9 cellular contexts compared by ENCODE assay signal in genomic region chr19:42251572-42251990, GRCh38. TPM values are rescaled to one million over a fixed set of nuclear protein-coding genes. Genes with fewer than 3 reads are reported as not detected.
A peak's percentile ranks its signal among the peaks of the same experiment; 100 is the strongest.
DNase-seq lines count a peak whose midpoint lies in the region; ATAC-seq and TF ChIP-seq lines count a peak whose summit lies in the region.
"Had no signal": no experiment of that assay in that cellular context is flagged by ENCODE, and none has a peak within 500 bp of the region (broad histone marks: within the 10 kb centered on the region; RNA-seq: fewer than 3 reads in every experiment).

No MANE protein-coding gene starts in this region.

- peaks cover 1 to 3% of the 10 kb centered on the region in 2 donors for H3K27me3 Mint-ChIP-seq in CD4-positive, alpha-beta memory T cell

- H3K4me3 Mint-ChIP-seq in CD4-positive, alpha-beta memory T cell, result peak overlapping the region; percentile 53 to 93 (median 73)

- POLR2A ChIA-PET in CD4-positive, alpha-beta memory T cell (lab: Charles Lee; ENCODE audit: partially characterized antibody), result interaction anchor here (0.6 to 2.2 kb wide), 8 partner anchors 9 to 119 kb away, joined by 3 to 20 read pairs (median 4); partner anchors contain the start of genes GSK3A and POU2F2

- peaks cover 0 to 20% of the 10 kb centered on the region in 2 donors for H3K36me3 Mint-ChIP-seq in CD4-positive, alpha-beta memory T cell

- no peak for ATAC-seq in GM19452 (IDR thresholded peaks at IDR 0.05; ENCODE audit: unreplicated experiment)

- peak overlapping the region; percentile 60 to 98 (median 93) for H3K27ac Mint-ChIP-seq in CD4-positive, alpha-beta memory T cell

- H3K27me3 ChIP-seq in CD4-positive, alpha-beta memory T cell (ENCODE audit: insufficient read depth, low read length), result no peaks in the 10 kb centered on the region
- no peaks in the 10 kb centered on the region for H3K27me3 ChIP-seq in SJSA1 (replicated peaks)
- no peaks in the 10 kb centered on the region for H3K27me3 ChIP-seq in fibroblast of lung (ENCODE audit: control insufficient read depth, insufficient read depth, low read length)
- no peaks in the 10 kb centered on the region for H3K27me3 ChIP-seq in prostate gland (replicated peaks; ENCODE audit: insufficient read depth)

- intact Hi-C loops in CD4-positive, alpha-beta memory T cell (cut with micrococcal nuclease), result no loop called here
- intact Hi-C loops in prostate gland (cut with DNase I), result no loop called here

- CTCF ChIA-PET in CD4-positive, alpha-beta memory T cell (lab: Charles Lee; ENCODE audit: partially characterized antibody), result interaction anchor here (0.6 to 3.5 kb wide), 8 partner anchors 8 to 143 kb away, joined by 3 to 19 read pairs (median 4); partner anchors contain the start of gene POU2F2

- TF ChIP-seq POLR2A in prostate gland (IDR thresholded peaks at IDR 0.05), result no peak

- WGBS in prostate gland, result 62% methylated on average over 3 of the region's 3 CpGs

- TF ChIP-seq CTCF in fibroblast of lung (conservative IDR thresholded peaks at IDR 0.05 in 1 of 2, IDR thresholded peaks at IDR 0.05 in 1 of 2; ENCODE audit: low read depth in 1 of 2, low read length in 2 of 2), result no peak
- TF ChIP-seq CTCF in prostate gland (IDR thresholded peaks at IDR 0.05), result no peak

- H2AFZ ChIP-seq in fibroblast of lung (ENCODE audit: low read length), result no peak overlapping the region

- H3K9me3 Mint-ChIP-seq in CD4-positive, alpha-beta memory T cell, result peaks cover 0 to 2% (median 0%) of the 10 kb centered on the region in 8 donors

- peaks cover 60% of the 10 kb centered on the region for H3K79me2 ChIP-seq in fibroblast of lung (ENCODE audit: control insufficient read depth, insufficient read depth, low read length)

- H3K4me3 ChIP-seq in CD4-positive, alpha-beta memory T cell (ENCODE audit: low read length in 2 of 2), result no peak overlapping the region
- no peak overlapping the region for H3K4me3 ChIP-seq in SJSA1
- peak overlapping the region; percentile 36 to 97 (median 60) for H3K4me3 ChIP-seq in fibroblast of lung (replicated peaks in 1 of 4; ENCODE audit: control extremely low read depth in 1 of 4, insufficient read depth in 1 of 4, low read depth in 3 of 4, low read length in 4 of 4)
- no peak overlapping the region for H3K4me3 ChIP-seq in prostate gland

- no peaks in the 10 kb centered on the region for H4K20me1 ChIP-seq in fibroblast of lung (ENCODE audit: control insufficient read depth, extremely low read depth, insufficient read depth, low read length)

- no peak overlapping the region for H3K9ac ChIP-seq in fibroblast of lung (ENCODE audit: insufficient read depth, low read length)

- H3K36me3 ChIP-seq in CD4-positive, alpha-beta memory T cell (ENCODE audit: insufficient read depth, low read length), result no peaks in the 10 kb centered on the region
- H3K36me3 ChIP-seq in SJSA1 (peaks cover 53% of the 10 kb centered on the region), fibroblast of lung (ENCODE audit: control insufficient read depth, insufficient read depth, low read length) (peaks cover 13% of the 10 kb centered on the region), prostate gland (no peaks in the 10 kb centered on the region)

- peak overlapping the region; percentile 68 for H3K4me2 ChIP-seq in fibroblast of lung (ENCODE audit: extremely low read depth, insufficient read depth, low read length)

- H3K9me3 ChIP-seq in CD4-positive, alpha-beta memory T cell (ENCODE audit: control insufficient read depth in 1 of 2, low read length in 2 of 2), result no peaks in the 10 kb centered on the region
- H3K9me3 ChIP-seq in SJSA1 (replicated peaks) (no peaks in the 10 kb centered on the region; the same call in 1 of the 2 replicates), fibroblast of lung (ENCODE audit: control insufficient read depth, insufficient read depth, low read depth, low read length) (no peaks in the 10 kb centered on the region), prostate gland (no peaks in the 10 kb centered on the region)

- H3K27ac ChIP-seq in CD4-positive, alpha-beta memory T cell (ENCODE audit: low read depth, low read length), result no peak overlapping the region
- H3K27ac ChIP-seq in SJSA1 (peak overlapping the region; percentile 73; the same call in 1 of the 2 replicates), fibroblast of lung (ENCODE audit: insufficient read depth, low read length) (peak overlapping the region; percentile 82), prostate gland (peak overlapping the region; percentile 98)
- H3K27ac ChIP-seq: VCaP had no signal

- peaks cover 37% of the 10 kb centered on the region for H3K4me1 ChIP-seq in CD4-positive, alpha-beta memory T cell (ENCODE audit: insufficient read depth, low read length)
- H3K4me1 ChIP-seq in SJSA1 (replicated peaks), result peaks cover 38% of the 10 kb centered on the region
- peaks cover 29% of the 10 kb centered on the region for H3K4me1 ChIP-seq in fibroblast of lung (ENCODE audit: control insufficient read depth, extremely low read depth, insufficient read depth, low read length)
- peaks cover 14% of the 10 kb centered on the region for H3K4me1 ChIP-seq in prostate gland (replicated peaks)

- no peak for DNase-seq in CD4-positive, alpha-beta memory T cell
- DNase-seq in SJSA1 (ENCODE audit: low read depth in 1 of 2, low spot score in 2 of 2) (no peak), fibroblast of lung (ENCODE audit: low read depth in 2 of 2) (no peak), prostate gland (ENCODE audit: low spot score) (no peak), iPS-NIHi11 (ENCODE audit: low spot score) (no peak)
- DNase-seq in effector CD8-positive, alpha-beta T cell (lab: John Stamatoyannopoulos, UW), result no peak
- no peak for DNase-seq in activated CD8-positive, alpha-beta memory T cell treated with anti-CD3 and anti-CD28 coated beads, Interleukin-2, amount 50 U/mL, for 48 hours

- H3K4me1 Mint-ChIP-seq in CD4-positive, alpha-beta memory T cell, result peaks cover 12 to 42% (median 29%) of the 10 kb centered on the region in 4 donors

RNA-seq across cellular contexts. Expression of gene ERF, which starts 3.3 kb away (rescaled TPM):
- 10 to 100 TPM; 38.5 to 39.9 TPM for total RNA-seq in CD4-positive, alpha-beta memory T cell
- polyA plus RNA-seq in CD4-positive, alpha-beta memory T cell, result 1 to 10 TPM; 2.7 to 3.7 TPM
- total RNA-seq in SJSA1 (2014; rRNA removed; shearing (Covaris generic)), result 11.0 and 32.6 TPM in 2 replicates
- total RNA-seq in fibroblast of lung, result 13.2 and 14.1 TPM in 2 replicates
- 35.3 and 36.3 TPM in 2 replicates for polyA plus RNA-seq in fibroblast of lung
- 37.5 and 44.0 TPM in 2 replicates for polyA plus RNA-seq in fibroblast of lung (2012)
- 36.3 and 46.2 TPM in 2 replicates for polyA minus RNA-seq in fibroblast of lung (ENCODE audit: low replicate concordance)
- total RNA-seq in prostate gland, result 100 to 1,000 TPM in 1 of 2 donors, 10 to 100 TPM in 1; 33.9 to 121 TPM

RNA-seq across cellular contexts. Expression of gene GSK3A, which starts 9.2 kb away (rescaled TPM):
- total RNA-seq in CD4-positive, alpha-beta memory T cell, result 10 to 100 TPM; 36.4 to 38.9 TPM
- 10 to 100 TPM; 10.0 to 23.6 TPM for polyA plus RNA-seq in CD4-positive, alpha-beta memory T cell
- total RNA-seq in SJSA1 (2014; rRNA removed; shearing (Covaris generic)), result 23.2 and 26.7 TPM in 2 replicates
- total RNA-seq in fibroblast of lung, result 8.7 and 11.6 TPM in 2 replicates
- polyA plus RNA-seq in fibroblast of lung, result 21.7 and 30.6 TPM in 2 replicates
- 32.3 and 41.3 TPM in 2 replicates for polyA plus RNA-seq in fibroblast of lung (2012)
- polyA minus RNA-seq in fibroblast of lung (ENCODE audit: low replicate concordance), result 45.4 and 93.0 TPM in 2 replicates
- 10 to 100 TPM; 37.1 to 61.6 TPM for total RNA-seq in prostate gland

RNA-seq across cellular contexts. Expression of gene CIC, which starts 17.5 kb away (rescaled TPM):
- total RNA-seq in CD4-positive, alpha-beta memory T cell, result 10 to 100 TPM; 81.6 to 82.6 TPM
- polyA plus RNA-seq in CD4-positive, alpha-beta memory T cell, result 1 to 10 TPM in 1 of 2 donors, not detected in 1; 3.5 TPM
- 13.0 and 21.5 TPM in 2 replicates for total RNA-seq in SJSA1 (2014; rRNA removed; shearing (Covaris generic))
- total RNA-seq in fibroblast of lung (16.7 and 23.6 TPM in 2 replicates), prostate gland (100 to 1,000 TPM in 1 of 2 donors, 10 to 100 TPM in 1; 64.6 to 145 TPM)
- 8.5 and 14.5 TPM in 2 replicates for polyA plus RNA-seq in fibroblast of lung
- polyA plus RNA-seq in fibroblast of lung (2012), result 32.9 and 41.3 TPM in 2 replicates
- 36.6 and 51.1 TPM in 2 replicates for polyA minus RNA-seq in fibroblast of lung (ENCODE audit: low replicate concordance)

RNA-seq across cellular contexts. Expression of gene ZNF526, which starts 31.5 kb away (rescaled TPM):
- total RNA-seq in CD4-positive, alpha-beta memory T cell, result 10 to 100 TPM; 26.7 to 28.8 TPM
- polyA plus RNA-seq in CD4-positive, alpha-beta memory T cell, result 10 to 100 TPM in 1 of 2 donors, 1 to 10 TPM in 1; 2.3 to 10.2 TPM
- 5.0 and 10.5 TPM in 2 replicates for total RNA-seq in SJSA1 (2014; rRNA removed; shearing (Covaris generic))
- 6.7 and 7.8 TPM in 2 replicates for total RNA-seq in fibroblast of lung
- 4.9 and 5.9 TPM in 2 replicates for polyA plus RNA-seq in fibroblast of lung
- polyA plus RNA-seq in fibroblast of lung (2012), result 7.5 and 8.6 TPM in 2 replicates
- 20.8 and 25.5 TPM in 2 replicates for polyA minus RNA-seq in fibroblast of lung (ENCODE audit: low replicate concordance)
- total RNA-seq in prostate gland, result 10 to 100 TPM in 1 of 2 donors, 1 to 10 TPM in 1; 8.2 to 14.1 TPM

RNA-seq across cellular contexts. Expression of gene DEDD2, which starts 34.1 kb away (rescaled TPM):
- total RNA-seq in CD4-positive, alpha-beta memory T cell, result 10 to 100 TPM; 68.4 to 71.5 TPM
- 100 to 1,000 TPM; 141 to 162 TPM for polyA plus RNA-seq in CD4-positive, alpha-beta memory T cell
- 15.9 and 16.9 TPM in 2 replicates for total RNA-seq in SJSA1 (2014; rRNA removed; shearing (Covaris generic))
- 11.3 and 17.8 TPM in 2 replicates for total RNA-seq in fibroblast of lung
- 9.8 and 10.0 TPM in 2 replicates for polyA plus RNA-seq in fibroblast of lung
- 11.4 and 12.8 TPM in 2 replicates for polyA plus RNA-seq in fibroblast of lung (2012)
- 14.6 and 15.0 TPM in 2 replicates for polyA minus RNA-seq in fibroblast of lung (ENCODE audit: low replicate concordance)
- total RNA-seq in prostate gland, result 10 to 100 TPM; 70.3 to 98.1 TPM

Comparison
In these comparisons a context has a peak if more than half of its experiments do, and no peak if none do; other contexts are left out.
1. H3K4me3 ChIP-seq: peak in fibroblast of lung (4 of 4); none in CD4-positive, alpha-beta memory T cell (0 of 2), SJSA1 (single experiment) and prostate gland (0 of 2).